In genomic region chr21:42010507-42011493, GRCh38 we compare ENCODE assay signal across 1 cellular context.
TF ChIP-seq lines count a peak whose summit lies in the region.

No MANE protein-coding gene starts in this region.

TF ChIP-seq in K562, 482 proteins besides CTCF, POLR2A, EP300 and RAD21 (continued from another document and continues in another):
- TF ChIP-seq, protein P1, sequence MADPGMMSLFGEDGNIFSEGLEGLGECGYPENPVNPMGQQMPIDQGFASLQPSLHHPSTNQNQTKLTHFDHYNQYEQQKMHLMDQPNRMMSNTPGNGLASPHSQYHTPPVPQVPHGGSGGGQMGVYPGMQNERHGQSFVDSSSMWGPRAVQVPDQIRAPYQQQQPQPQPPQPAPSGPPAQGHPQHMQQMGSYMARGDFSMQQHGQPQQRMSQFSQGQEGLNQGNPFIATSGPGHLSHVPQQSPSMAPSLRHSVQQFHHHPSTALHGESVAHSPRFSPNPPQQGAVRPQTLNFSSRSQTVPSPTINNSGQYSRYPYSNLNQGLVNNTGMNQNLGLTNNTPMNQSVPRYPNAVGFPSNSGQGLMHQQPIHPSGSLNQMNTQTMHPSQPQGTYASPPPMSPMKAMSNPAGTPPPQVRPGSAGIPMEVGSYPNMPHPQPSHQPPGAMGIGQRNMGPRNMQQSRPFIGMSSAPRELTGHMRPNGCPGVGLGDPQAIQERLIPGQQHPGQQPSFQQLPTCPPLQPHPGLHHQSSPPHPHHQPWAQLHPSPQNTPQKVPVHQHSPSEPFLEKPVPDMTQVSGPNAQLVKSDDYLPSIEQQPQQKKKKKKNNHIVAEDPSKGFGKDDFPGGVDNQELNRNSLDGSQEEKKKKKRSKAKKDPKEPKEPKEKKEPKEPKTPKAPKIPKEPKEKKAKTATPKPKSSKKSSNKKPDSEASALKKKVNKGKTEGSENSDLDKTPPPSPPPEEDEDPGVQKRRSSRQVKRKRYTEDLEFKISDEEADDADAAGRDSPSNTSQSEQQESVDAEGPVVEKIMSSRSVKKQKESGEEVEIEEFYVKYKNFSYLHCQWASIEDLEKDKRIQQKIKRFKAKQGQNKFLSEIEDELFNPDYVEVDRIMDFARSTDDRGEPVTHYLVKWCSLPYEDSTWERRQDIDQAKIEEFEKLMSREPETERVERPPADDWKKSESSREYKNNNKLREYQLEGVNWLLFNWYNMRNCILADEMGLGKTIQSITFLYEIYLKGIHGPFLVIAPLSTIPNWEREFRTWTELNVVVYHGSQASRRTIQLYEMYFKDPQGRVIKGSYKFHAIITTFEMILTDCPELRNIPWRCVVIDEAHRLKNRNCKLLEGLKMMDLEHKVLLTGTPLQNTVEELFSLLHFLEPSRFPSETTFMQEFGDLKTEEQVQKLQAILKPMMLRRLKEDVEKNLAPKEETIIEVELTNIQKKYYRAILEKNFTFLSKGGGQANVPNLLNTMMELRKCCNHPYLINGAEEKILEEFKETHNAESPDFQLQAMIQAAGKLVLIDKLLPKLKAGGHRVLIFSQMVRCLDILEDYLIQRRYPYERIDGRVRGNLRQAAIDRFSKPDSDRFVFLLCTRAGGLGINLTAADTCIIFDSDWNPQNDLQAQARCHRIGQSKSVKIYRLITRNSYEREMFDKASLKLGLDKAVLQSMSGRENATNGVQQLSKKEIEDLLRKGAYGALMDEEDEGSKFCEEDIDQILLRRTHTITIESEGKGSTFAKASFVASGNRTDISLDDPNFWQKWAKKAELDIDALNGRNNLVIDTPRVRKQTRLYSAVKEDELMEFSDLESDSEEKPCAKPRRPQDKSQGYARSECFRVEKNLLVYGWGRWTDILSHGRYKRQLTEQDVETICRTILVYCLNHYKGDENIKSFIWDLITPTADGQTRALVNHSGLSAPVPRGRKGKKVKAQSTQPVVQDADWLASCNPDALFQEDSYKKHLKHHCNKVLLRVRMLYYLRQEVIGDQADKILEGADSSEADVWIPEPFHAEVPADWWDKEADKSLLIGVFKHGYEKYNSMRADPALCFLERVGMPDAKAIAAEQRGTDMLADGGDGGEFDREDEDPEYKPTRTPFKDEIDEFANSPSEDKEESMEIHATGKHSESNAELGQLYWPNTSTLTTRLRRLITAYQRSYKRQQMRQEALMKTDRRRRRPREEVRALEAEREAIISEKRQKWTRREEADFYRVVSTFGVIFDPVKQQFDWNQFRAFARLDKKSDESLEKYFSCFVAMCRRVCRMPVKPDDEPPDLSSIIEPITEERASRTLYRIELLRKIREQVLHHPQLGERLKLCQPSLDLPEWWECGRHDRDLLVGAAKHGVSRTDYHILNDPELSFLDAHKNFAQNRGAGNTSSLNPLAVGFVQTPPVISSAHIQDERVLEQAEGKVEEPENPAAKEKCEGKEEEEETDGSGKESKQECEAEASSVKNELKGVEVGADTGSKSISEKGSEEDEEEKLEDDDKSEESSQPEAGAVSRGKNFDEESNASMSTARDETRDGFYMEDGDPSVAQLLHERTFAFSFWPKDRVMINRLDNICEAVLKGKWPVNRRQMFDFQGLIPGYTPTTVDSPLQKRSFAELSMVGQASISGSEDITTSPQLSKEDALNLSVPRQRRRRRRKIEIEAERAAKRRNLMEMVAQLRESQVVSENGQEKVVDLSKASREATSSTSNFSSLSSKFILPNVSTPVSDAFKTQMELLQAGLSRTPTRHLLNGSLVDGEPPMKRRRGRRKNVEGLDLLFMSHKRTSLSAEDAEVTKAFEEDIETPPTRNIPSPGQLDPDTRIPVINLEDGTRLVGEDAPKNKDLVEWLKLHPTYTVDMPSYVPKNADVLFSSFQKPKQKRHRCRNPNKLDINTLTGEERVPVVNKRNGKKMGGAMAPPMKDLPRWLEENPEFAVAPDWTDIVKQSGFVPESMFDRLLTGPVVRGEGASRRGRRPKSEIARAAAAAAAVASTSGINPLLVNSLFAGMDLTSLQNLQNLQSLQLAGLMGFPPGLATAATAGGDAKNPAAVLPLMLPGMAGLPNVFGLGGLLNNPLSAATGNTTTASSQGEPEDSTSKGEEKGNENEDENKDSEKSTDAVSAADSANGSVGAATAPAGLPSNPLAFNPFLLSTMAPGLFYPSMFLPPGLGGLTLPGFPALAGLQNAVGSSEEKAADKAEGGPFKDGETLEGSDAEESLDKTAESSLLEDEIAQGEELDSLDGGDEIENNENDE (IDR thresholded peaks at IDR 0.05; ENCODE audit: low read depth, low read length): no peak
- TF ChIP-seq ELF2 (CRISPR knock-in tag; IDR thresholded peaks at IDR 0.05) (no peak), CBFB (CRISPR knock-in tag; IDR thresholded peaks at IDR 0.05) (no peak), CHD2 (IDR thresholded peaks at IDR 0.05; ENCODE audit: low read depth, low read length) (no peak), L3MBTL2 (IDR thresholded peaks at IDR 0.05) (peak; percentile 84), ZNF551 (CRISPR knock-in tag; IDR thresholded peaks at IDR 0.05) (no peak), MAFF (IDR thresholded peaks at IDR 0.05; ENCODE audit: low read length) (no peak), U2AF1 (optimal IDR thresholded peaks at IDR 0.05; ENCODE audit: low read depth, low read length) (no peak), ZNF436 (CRISPR knock-in tag; IDR thresholded peaks at IDR 0.05) (no peak), HCFC1 (IDR thresholded peaks at IDR 0.05; ENCODE audit: low read depth, low read length) (no peak; the same call in 1 of the 2 replicates), IRF9 (tag; IDR thresholded peaks at IDR 0.05) (no peak), ZNF740 (CRISPR knock-in tag; IDR thresholded peaks at IDR 0.05) (no peak; the same call in 1 of the 2 replicates), ZNF740 (tag; IDR thresholded peaks at IDR 0.05) (no peak; a peak in 1 of 4 replicates), ZNF324 (CRISPR knock-in tag; IDR thresholded peaks at IDR 0.05) (no peak), BMI1 (IDR thresholded peaks at IDR 0.05; ENCODE audit: low read length) (no peak), PRMT5 (CRISPR knock-in tag; IDR thresholded peaks at IDR 0.05) (no peak), ZBTB7A (IDR thresholded peaks at IDR 0.05; ENCODE audit: borderline replicate concordance, control insufficient read depth, low read depth, low read length) (peak; percentile 50; the same call in 1 of the 2 replicates), DEAF1 (CRISPR knock-in tag; IDR thresholded peaks at IDR 0.05) (no peak), ELF4 (CRISPR knock-in tag; IDR thresholded peaks at IDR 0.05) (no peak), ZC3H11A (IDR thresholded peaks at IDR 0.05; ENCODE audit: low read depth, low read length) (no peak), NONO (IDR thresholded peaks at IDR 0.05; ENCODE audit: low read depth in 2 of 2, low read length in 1 of 2) (peak; percentile 77 to 92), ZNF511 (CRISPR knock-in tag; IDR thresholded peaks at IDR 0.05) (peak; percentile 26; the same call in 1 of the 2 replicates), MXI1 (IDR thresholded peaks at IDR 0.05; ENCODE audit: low read depth, low read length) (no peak), TAF15 (IDR thresholded peaks at IDR 0.05; ENCODE audit: low read depth, low read length) (no peak), HDAC6 (IDR thresholded peaks at IDR 0.05; ENCODE audit: low read depth, low read length) (no peak), SAFB2 (IDR thresholded peaks at IDR 0.05; ENCODE audit: borderline replicate concordance, low read depth, low read length, severe bottlenecking) (no peak), HLTF (IDR thresholded peaks at IDR 0.05) (no peak), RHOXF2B (CRISPR knock-in tag; conservative IDR thresholded peaks at IDR 0.05) (no peak), MXD1 (CRISPR knock-in tag; IDR thresholded peaks at IDR 0.05; ENCODE audit: borderline replicate concordance, poor library complexity, severe bottlenecking) (no peak), FOXM1 (IDR thresholded peaks at IDR 0.05; ENCODE audit: low read depth) (no peak), FOXM1 (CRISPR knock-in tag; IDR thresholded peaks at IDR 0.05; ENCODE audit: low read depth) (0 out of 2 replicates have a peak, but pooled peaks have one; percentile 78), SRF (CRISPR knock-in tag; IDR thresholded peaks at IDR 0.05) (no peak), NFE2L1 (tag; IDR thresholded peaks at IDR 0.05; ENCODE audit: borderline replicate concordance, low read depth) (no peak), ZNF280B (CRISPR knock-in tag; IDR thresholded peaks at IDR 0.05) (no peak)
- TF ChIP-seq, protein P2, sequence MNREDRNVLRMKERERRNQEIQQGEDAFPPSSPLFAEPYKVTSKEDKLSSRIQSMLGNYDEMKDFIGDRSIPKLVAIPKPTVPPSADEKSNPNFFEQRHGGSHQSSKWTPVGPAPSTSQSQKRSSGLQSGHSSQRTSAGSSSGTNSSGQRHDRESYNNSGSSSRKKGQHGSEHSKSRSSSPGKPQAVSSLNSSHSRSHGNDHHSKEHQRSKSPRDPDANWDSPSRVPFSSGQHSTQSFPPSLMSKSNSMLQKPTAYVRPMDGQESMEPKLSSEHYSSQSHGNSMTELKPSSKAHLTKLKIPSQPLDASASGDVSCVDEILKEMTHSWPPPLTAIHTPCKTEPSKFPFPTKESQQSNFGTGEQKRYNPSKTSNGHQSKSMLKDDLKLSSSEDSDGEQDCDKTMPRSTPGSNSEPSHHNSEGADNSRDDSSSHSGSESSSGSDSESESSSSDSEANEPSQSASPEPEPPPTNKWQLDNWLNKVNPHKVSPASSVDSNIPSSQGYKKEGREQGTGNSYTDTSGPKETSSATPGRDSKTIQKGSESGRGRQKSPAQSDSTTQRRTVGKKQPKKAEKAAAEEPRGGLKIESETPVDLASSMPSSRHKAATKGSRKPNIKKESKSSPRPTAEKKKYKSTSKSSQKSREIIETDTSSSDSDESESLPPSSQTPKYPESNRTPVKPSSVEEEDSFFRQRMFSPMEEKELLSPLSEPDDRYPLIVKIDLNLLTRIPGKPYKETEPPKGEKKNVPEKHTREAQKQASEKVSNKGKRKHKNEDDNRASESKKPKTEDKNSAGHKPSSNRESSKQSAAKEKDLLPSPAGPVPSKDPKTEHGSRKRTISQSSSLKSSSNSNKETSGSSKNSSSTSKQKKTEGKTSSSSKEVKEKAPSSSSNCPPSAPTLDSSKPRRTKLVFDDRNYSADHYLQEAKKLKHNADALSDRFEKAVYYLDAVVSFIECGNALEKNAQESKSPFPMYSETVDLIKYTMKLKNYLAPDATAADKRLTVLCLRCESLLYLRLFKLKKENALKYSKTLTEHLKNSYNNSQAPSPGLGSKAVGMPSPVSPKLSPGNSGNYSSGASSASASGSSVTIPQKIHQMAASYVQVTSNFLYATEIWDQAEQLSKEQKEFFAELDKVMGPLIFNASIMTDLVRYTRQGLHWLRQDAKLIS (CRISPR knock-in tag; IDR thresholded peaks at IDR 0.05): no peak
- TF ChIP-seq, protein P3, sequence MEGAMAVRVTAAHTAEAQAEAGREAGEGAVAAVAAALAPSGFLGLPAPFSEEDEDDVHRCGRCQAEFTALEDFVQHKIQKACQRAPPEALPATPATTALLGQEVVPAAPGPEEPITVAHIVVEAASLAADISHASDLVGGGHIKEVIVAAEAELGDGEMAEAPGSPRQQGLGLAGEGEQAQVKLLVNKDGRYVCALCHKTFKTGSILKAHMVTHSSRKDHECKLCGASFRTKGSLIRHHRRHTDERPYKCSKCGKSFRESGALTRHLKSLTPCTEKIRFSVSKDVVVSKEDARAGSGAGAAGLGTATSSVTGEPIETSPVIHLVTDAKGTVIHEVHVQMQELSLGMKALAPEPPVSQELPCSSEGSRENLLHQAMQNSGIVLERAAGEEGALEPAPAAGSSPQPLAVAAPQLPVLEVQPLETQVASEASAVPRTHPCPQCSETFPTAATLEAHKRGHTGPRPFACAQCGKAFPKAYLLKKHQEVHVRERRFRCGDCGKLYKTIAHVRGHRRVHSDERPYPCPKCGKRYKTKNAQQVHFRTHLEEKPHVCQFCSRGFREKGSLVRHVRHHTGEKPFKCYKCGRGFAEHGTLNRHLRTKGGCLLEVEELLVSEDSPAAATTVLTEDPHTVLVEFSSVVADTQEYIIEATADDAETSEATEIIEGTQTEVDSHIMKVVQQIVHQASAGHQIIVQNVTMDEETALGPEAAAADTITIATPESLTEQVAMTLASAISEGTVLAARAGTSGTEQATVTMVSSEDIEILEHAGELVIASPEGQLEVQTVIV (CRISPR knock-in tag; IDR thresholded peaks at IDR 0.05; ENCODE audit: borderline replicate concordance): no peak
